Comparison of ENCODE assay signal across 19 cellular contexts in genomic region chr16:30340621-30341020, GRCh38. TPM values are rescaled to one million over a fixed set of nuclear protein-coding genes. Genes with fewer than 3 reads are reported as not detected.
DNase-seq lines count a peak whose midpoint lies in the region; ATAC-seq and TF ChIP-seq lines count a peak whose summit lies in the region.
"Had no signal": no experiment of that assay in that cellular context is flagged by ENCODE, and none has a peak within 500 bp of the region (broad histone marks: within the 10 kb centered on the region; RNA-seq: fewer than 3 reads in every experiment).

No MANE protein-coding gene starts in this region.

- TF ChIP-seq CTCF in A673 (conservative IDR thresholded peaks at IDR 0.05; ENCODE audit: low read depth, low read length) = no peak

- H3K27me3 Mint-ChIP-seq in activated naive CD4-positive, alpha-beta T cell treated with anti-CD3 and anti-CD28 coated beads, Interleukin-2, amount 10 ng/mL, durations not matched to agents 7 days and 5 days = no peaks in the 10 kb centered on the region
- no peaks in the 10 kb centered on the region for H3K27me3 Mint-ChIP-seq in activated naive CD8-positive, alpha-beta T cell treated with anti-CD3 and anti-CD28 coated beads, Interleukin-2, amount 50 U/mL, for 24 hours
- H3K27me3 Mint-ChIP-seq: activated T-cell treated with anti-CD3 and anti-CD28 coated beads, Interleukin-2, amount 50 U/mL, for 24 hours; IgD-negative memory B cell had no signal

- peak overlapping the region; percentile 64 for H3K27ac Mint-ChIP-seq in activated naive CD4-positive, alpha-beta T cell treated with anti-CD3 and anti-CD28 coated beads, Interleukin-2, amount 10 ng/mL, durations not matched to agents 7 days and 5 days
- H3K27ac Mint-ChIP-seq in activated naive CD8-positive, alpha-beta T cell treated with anti-CD3 and anti-CD28 coated beads, Interleukin-2, amount 50 U/mL, for 24 hours = peak overlapping the region; percentile 39
- H3K27ac Mint-ChIP-seq: activated T-cell treated with anti-CD3 and anti-CD28 coated beads, Interleukin-2, amount 50 U/mL, for 24 hours had no signal

- POLR2A ChIA-PET in A673 (lab: Charles Lee; ENCODE audit: low non-redundant PET) = no interaction called here

- no peaks in the 10 kb centered on the region for H3K4me1 ChIP-seq in A673 (ENCODE audit: insufficient read depth, low read length, poor library complexity, severe bottlenecking)

- ATAC-seq in activated naive CD8-positive, alpha-beta T cell treated with anti-CD3 and anti-CD28 coated beads, Interleukin-2, amount 50 U/mL, for 24 hours = peak; percentile 45
- ATAC-seq in GM18519 (IDR thresholded peaks at IDR 0.05; ENCODE audit: low FRiP score, unreplicated experiment) = no peak
- no peak for ATAC-seq in SK-N-SH treated with all-trans-retinoic acid at 6 μM for 48 hours
- ATAC-seq: left ventricle myocardium superior had no signal

- no peaks in the 10 kb centered on the region for H3K36me3 Mint-ChIP-seq in activated naive CD4-positive, alpha-beta T cell treated with anti-CD3 and anti-CD28 coated beads, Interleukin-2, amount 10 ng/mL, durations not matched to agents 7 days and 5 days
- H3K36me3 Mint-ChIP-seq in activated naive CD8-positive, alpha-beta T cell treated with anti-CD3 and anti-CD28 coated beads, Interleukin-2, amount 50 U/mL, for 24 hours (ENCODE audit: low read depth) = peaks cover 2% of the 10 kb centered on the region
- H3K36me3 Mint-ChIP-seq: IgD-negative memory B cell had no signal

- H3K27ac ChIP-seq in KOPT-K1 (ENCODE audit: low read depth, low read length, poor library complexity, severe bottlenecking) (peak overlapping the region; percentile 24), A673 (ENCODE audit: low read depth, low read length, poor library complexity, severe bottlenecking) (no peak overlapping the region)
- H3K27ac ChIP-seq: esophagus muscularis mucosa, ovary had no signal

- BruUV-seq in A673 (replicated peaks; lab: Mats Ljungman, UMichigan) = no TSS peak

- CTCF ChIA-PET in activated naive CD4-positive, alpha-beta T cell treated with anti-CD3 and anti-CD28 coated beads, Interleukin-2, amount 10 ng/mL, durations not matched to agents 7 days and 5 days (lab: Charles Lee) = no interaction called here
- CTCF ChIA-PET in A673 (lab: Charles Lee) = no interaction called here

- DNase-seq in activated naive CD4-positive, alpha-beta T cell treated with anti-CD3 and anti-CD28 coated beads, Interleukin-2, amount 10 ng/mL, durations not matched to agents 7 days and 5 days = no peak
- no peak for DNase-seq in activated naive CD4-positive, alpha-beta T cell treated with Interleukin-2 at 50 U/mL for 16 hours
- no peak for DNase-seq in activated naive CD8-positive, alpha-beta T cell treated with anti-CD3 and anti-CD28 coated beads, Interleukin-2, amount 50 U/mL, for 24 hours
- DNase-seq in posterior vena cava (ENCODE audit: low spot score) (peak; percentile 29), A673 (ENCODE audit: low spot score) (no peak)
- DNase-seq: activated CD4-positive, alpha-beta T cell treated with anti-CD3 and anti-CD28 coated beads for 48 hours; activated T-cell treated with anti-CD3 and anti-CD28 coated beads, Interleukin-2, amount 50 U/mL, for 24 hours; amniotic stem cell; central memory CD4-positive, alpha-beta T cell; left ventricle myocardium superior; NCI-H2171 treated with DMSO at 0.1 percent for 48 hours; ovary; stimulated activated CD4-positive, alpha-beta T cell treated with anti-CD3 and anti-CD28 coated beads, Interleukin-2, amount 100 ng/mL, for 24 hours had no signal

- no peak overlapping the region for H3K4me3 ChIP-seq in A673 (ENCODE audit: low read depth, low read length, poor library complexity, severe bottlenecking)
- H3K4me3 ChIP-seq: esophagus muscularis mucosa, ovary had no signal

- H3K9me3 Mint-ChIP-seq in activated naive CD4-positive, alpha-beta T cell treated with anti-CD3 and anti-CD28 coated beads, Interleukin-2, amount 10 ng/mL, durations not matched to agents 7 days and 5 days = no peaks in the 10 kb centered on the region
- no peaks in the 10 kb centered on the region for H3K9me3 Mint-ChIP-seq in activated naive CD8-positive, alpha-beta T cell treated with anti-CD3 and anti-CD28 coated beads, Interleukin-2, amount 50 U/mL, for 24 hours
- H3K9me3 Mint-ChIP-seq: activated T-cell treated with anti-CD3 and anti-CD28 coated beads, Interleukin-2, amount 50 U/mL, for 24 hours; IgD-negative memory B cell had no signal

- intact Hi-C loops in posterior vena cava (cut with DNase I) = no loop called here
- intact Hi-C loops in A673 (cut with micrococcal nuclease; ENCODE audit: unreplicated experiment) = no loop called here

- H3K4me3 Mint-ChIP-seq in activated naive CD4-positive, alpha-beta T cell treated with anti-CD3 and anti-CD28 coated beads, Interleukin-2, amount 10 ng/mL, durations not matched to agents 7 days and 5 days = no peak overlapping the region
- H3K4me3 Mint-ChIP-seq in activated naive CD8-positive, alpha-beta T cell treated with anti-CD3 and anti-CD28 coated beads, Interleukin-2, amount 50 U/mL, for 24 hours = no peak overlapping the region
- H3K4me3 Mint-ChIP-seq: activated T-cell treated with anti-CD3 and anti-CD28 coated beads, Interleukin-2, amount 50 U/mL, for 24 hours had no signal

- H3K4me1 Mint-ChIP-seq in activated naive CD4-positive, alpha-beta T cell treated with anti-CD3 and anti-CD28 coated beads, Interleukin-2, amount 10 ng/mL, durations not matched to agents 7 days and 5 days = peaks cover 19% of the 10 kb centered on the region
- peaks cover 15% of the 10 kb centered on the region for H3K4me1 Mint-ChIP-seq in activated naive CD8-positive, alpha-beta T cell treated with anti-CD3 and anti-CD28 coated beads, Interleukin-2, amount 50 U/mL, for 24 hours

- no peaks in the 10 kb centered on the region for H3K36me3 ChIP-seq in KOPT-K1 (ENCODE audit: insufficient read depth, low read length)
- no peaks in the 10 kb centered on the region for H3K36me3 ChIP-seq in A673 (ENCODE audit: insufficient read depth, low read length, poor library complexity, severe bottlenecking)
- H3K36me3 ChIP-seq: esophagus muscularis mucosa, ovary had no signal

- H3K9me3 ChIP-seq in KOPT-K1 (ENCODE audit: insufficient read depth, low read length, poor library complexity, severe bottlenecking) (no peaks in the 10 kb centered on the region), A673 (ENCODE audit: low read depth, low read length, poor library complexity, severe bottlenecking) (no peaks in the 10 kb centered on the region)
- H3K9me3 ChIP-seq: esophagus muscularis mucosa, ovary had no signal

- H3K27me3 ChIP-seq in A673 (replicated peaks; ENCODE audit: insufficient read depth, low read depth, low read length, poor library complexity) = no peaks in the 10 kb centered on the region
- H3K27me3 ChIP-seq: esophagus muscularis mucosa, ovary had no signal

TF ChIP-seq in SK-N-SH treated with all-trans-retinoic acid at 6 μM for 48 hours, 23 proteins besides CTCF, POLR2A, EP300 and RAD21:
- TF ChIP-seq CSDC2 (CRISPR knock-in tag; IDR thresholded peaks at IDR 0.05) (no peak), ARNTL (CRISPR knock-in tag; IDR thresholded peaks at IDR 0.05; ENCODE audit: borderline replicate concordance, low read depth) (no peak), CREB5 (CRISPR knock-in tag; IDR thresholded peaks at IDR 0.05; ENCODE audit: low read depth) (no peak), GLIS3 (CRISPR knock-in tag; IDR thresholded peaks at IDR 0.05) (no peak), ZNF565 (CRISPR knock-in tag; conservative IDR thresholded peaks at IDR 0.05; ENCODE audit: low read depth) (no peak), TOX (CRISPR knock-in tag; IDR thresholded peaks at IDR 0.05; ENCODE audit: borderline replicate concordance) (no peak), SNAI2 (CRISPR knock-in tag; IDR thresholded peaks at IDR 0.05) (no peak), CSRNP3 (CRISPR knock-in tag; IDR thresholded peaks at IDR 0.05) (no peak), OSR1 (CRISPR knock-in tag; IDR thresholded peaks at IDR 0.05) (no peak), PPARA (CRISPR knock-in tag; IDR thresholded peaks at IDR 0.05; ENCODE audit: borderline replicate concordance) (no peak), ISL1 (CRISPR knock-in tag; IDR thresholded peaks at IDR 0.05) (no peak), ZC3H10 (CRISPR knock-in tag; IDR thresholded peaks at IDR 0.05) (no peak)
TF ChIP-seq in SK-N-SH treated with all-trans-retinoic acid at 6 μM for 48 hours: peak in this region for 0.

RNA-seq across cellular contexts. Expression of gene CD2BP2, which starts 14.5 kb away (rescaled TPM):
- total RNA-seq in posterior vena cava (10 to 100 TPM; 47.9 to 54.2 TPM), A673 (2021) (67.6 and 72.5 TPM in 2 replicates)

RNA-seq across cellular contexts. Expression of gene TBC1D10B, which starts 29.7 kb away (rescaled TPM):
- total RNA-seq in posterior vena cava (10 to 100 TPM; 27.8 to 29.8 TPM), A673 (2021) (59.3 and 66.0 TPM in 2 replicates)

RNA-seq across cellular contexts. Expression of gene MYL11, which starts 34.0 kb away (rescaled TPM):
- total RNA-seq in posterior vena cava (not detected), A673 (2021) (not detected in 2 replicates)
- total RNA-seq: esophagus muscularis mucosa, glomerular endothelial cell, left ventricle myocardium superior had no signal

RNA-seq across cellular contexts. Expression of gene SEPTIN1, which starts 41.7 kb away (rescaled TPM):
- total RNA-seq in posterior vena cava (1 to 10 TPM; 1.6 to 3.0 TPM), A673 (2021) (0.86 and 1.3 TPM in 2 replicates)

RNA-seq across cellular contexts. Expression of gene ZNF48, which starts 54.6 kb away (rescaled TPM):
- total RNA-seq in posterior vena cava (1 to 10 TPM; 6.2 to 6.5 TPM), A673 (2021) (21.6 and 22.0 TPM in 2 replicates)
